In the genomic region with DNA sequence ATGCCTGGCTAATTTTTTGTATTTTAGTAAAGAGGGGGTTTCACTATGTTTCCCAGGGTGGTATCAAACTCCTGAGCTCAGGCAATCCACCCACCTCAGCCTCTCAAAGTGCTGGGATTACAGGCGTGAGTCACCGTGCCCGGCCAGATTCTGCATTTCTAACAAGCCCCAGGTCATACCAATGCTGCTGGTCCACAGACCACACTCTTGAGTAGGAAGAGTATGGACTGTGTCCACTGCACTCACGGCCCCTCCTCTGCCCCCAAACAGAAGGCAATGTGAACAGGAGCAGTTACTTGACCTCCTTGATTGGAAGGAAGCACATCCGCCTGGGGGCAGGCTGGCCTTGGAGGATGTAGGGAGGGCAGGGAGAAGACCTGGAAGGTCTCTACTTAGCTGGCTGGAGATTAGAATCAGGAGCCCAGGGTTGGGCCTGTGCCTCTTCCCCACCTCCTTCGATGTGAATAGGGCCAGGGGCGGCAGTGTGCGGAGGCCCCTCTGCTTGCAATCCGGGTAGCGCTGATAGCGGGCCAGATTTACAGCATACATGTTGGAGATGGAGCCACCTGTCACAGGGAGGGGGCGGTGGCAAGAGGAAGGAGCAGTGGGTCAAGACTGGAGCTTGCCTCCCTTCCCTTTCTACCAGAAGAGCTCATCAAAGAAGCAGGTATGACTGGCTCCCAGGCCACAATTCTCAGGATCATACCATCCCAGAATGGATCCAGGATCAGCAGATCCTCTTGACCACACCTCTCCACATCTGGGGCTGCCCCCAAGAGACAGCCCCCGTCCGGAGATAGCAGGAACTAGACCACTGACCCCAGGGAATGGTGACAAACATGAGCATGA, we compare ENCODE assay signal across 19 cellular contexts. TPM values are rescaled to one million over a fixed set of nuclear protein-coding genes. Genes with fewer than 3 reads are reported as not detected.
A peak's percentile ranks its signal among the peaks of the same experiment; 100 is the strongest.
DNase-seq lines count a peak whose midpoint lies in the region; ATAC-seq, FAIRE-seq and TF ChIP-seq lines count a peak whose summit lies in the region.
"Had no signal": no experiment of that assay in that cellular context is flagged by ENCODE, and none has a peak within 500 bp of the region (broad histone marks: within the 10 kb centered on the region; RNA-seq: fewer than 3 reads in every experiment).

No MANE protein-coding gene starts in this region.

- 55% methylated on average over 14 of the region's 14 CpGs for WGBS in K562 (ENCODE audit: insufficient coverage, low coverage, missing lambda C conversion rate)

- H3K4me2 ChIP-seq in BLaER1 (peak overlapping the region; percentile 44), K562 (ENCODE audit: insufficient read depth, low read length) (no peak overlapping the region)

- H3K9me3 ChIP-seq in BLaER1 (no peaks in the 10 kb centered on the region), K562 (replicated peaks; ENCODE audit: control insufficient read depth, insufficient read depth, low read depth, low read length) (no peaks in the 10 kb centered on the region)
- H3K9me3 ChIP-seq: left ventricle myocardium inferior, right lobe of liver had no signal

- no peaks in the 10 kb centered on the region for H3K79me2 ChIP-seq in K562 (ENCODE audit: control insufficient read depth, insufficient read depth, low read length)

- no peaks in the 10 kb centered on the region for H3K27me3 Mint-ChIP-seq in osteocyte (ENCODE audit: unreplicated experiment)
- H3K27me3 Mint-ChIP-seq in activated T-helper 17 cell treated with anti-CD3 and anti-CD28 coated beads, Interleukin-2, amount 50 U/mL, for 72 hours: no peaks in the 10 kb centered on the region
- H3K27me3 Mint-ChIP-seq: effector memory CD8-positive, alpha-beta T cell had no signal

- no peak for TF ChIP-seq EP300 in K562 (IDR thresholded peaks at IDR 0.05; ENCODE audit: low read length)

- H3K9me3 Mint-ChIP-seq in osteocyte (ENCODE audit: unreplicated experiment): no peaks in the 10 kb centered on the region
- no peaks in the 10 kb centered on the region for H3K9me3 Mint-ChIP-seq in activated T-helper 17 cell treated with anti-CD3 and anti-CD28 coated beads, Interleukin-2, amount 50 U/mL, for 72 hours
- H3K9me3 Mint-ChIP-seq: effector memory CD8-positive, alpha-beta T cell; H9 had no signal

- intact Hi-C loops in K562 (cut with micrococcal nuclease): no loop called here

- CTCF ChIA-PET in K562 (lab: Yijun Ruan, JAX; ENCODE audit: low intra/inter-chr PET ratio): no interaction called here

- TF ChIP-seq CTCF in K562 (IDR thresholded peaks at IDR 0.05 in 2 of 3, conservative IDR thresholded peaks at IDR 0.05 in 1 of 3; ENCODE audit: insufficient read depth in 2 of 3, low read depth in 1 of 3, low read length in 3 of 3) (no peak), osteocyte (IDR thresholded peaks at IDR 0.05) (no peak)

- BruUV-seq in K562 (replicated peaks; lab: Mats Ljungman, UMichigan): no TSS peak

- H3K36me3 ChIP-seq in BLaER1: no peaks in the 10 kb centered on the region
- H3K36me3 ChIP-seq in K562 (ENCODE audit: control insufficient read depth, insufficient read depth, low read length): no peaks in the 10 kb centered on the region
- H3K36me3 ChIP-seq: right lobe of liver had no signal

- H3K9ac ChIP-seq in BLaER1: 0 out of 2 replicates have a peak overlapping the region, but pooled peaks have one; percentile 25
- H3K9ac ChIP-seq in K562 (ENCODE audit: insufficient read depth in 1 of 2, low read depth in 2 of 2, low read length in 2 of 2): peak overlapping the region in 1 of 2 experiments; percentile 73; a peak in 1 of 4 replicates

- no peak for TF ChIP-seq RAD21 in K562 (CRISPR knock-in tag; conservative IDR thresholded peaks at IDR 0.05 in 1 of 2, IDR thresholded peaks at IDR 0.05 in 1 of 2)

- H4K20me1 ChIP-seq in BLaER1: no peaks in the 10 kb centered on the region
- no peaks in the 10 kb centered on the region for H4K20me1 ChIP-seq in K562 (replicated peaks; ENCODE audit: control insufficient read depth, insufficient read depth, low read length)

- H2AFZ ChIP-seq in K562 (ENCODE audit: low read depth, low read length): 0 out of 2 replicates have a peak overlapping the region, but pooled peaks have one; percentile 14

- H3K27ac Mint-ChIP-seq in osteocyte (ENCODE audit: unreplicated experiment): no peak overlapping the region
- no peak overlapping the region for H3K27ac Mint-ChIP-seq in activated T-helper 17 cell treated with anti-CD3 and anti-CD28 coated beads, Interleukin-2, amount 50 U/mL, for 72 hours
- H3K27ac Mint-ChIP-seq: effector memory CD8-positive, alpha-beta T cell; H9 had no signal

- H3K4me1 ChIP-seq in BLaER1 (peaks cover 28% of the 10 kb centered on the region), K562 (replicated peaks in 1 of 2; ENCODE audit: control insufficient read depth in 2 of 2, insufficient read depth in 2 of 2, low read length in 2 of 2) (peaks cover 13 to 22% of the 10 kb centered on the region in 2 experiments)

- no peak for FAIRE-seq in K562 (lab: Jason Lieb, UNC)
- FAIRE-seq: RCC 7860 had no signal

- DNase-seq in ELR (ENCODE audit: low read depth) (peak; percentile 34), K562 (ENCODE audit: extremely low read depth in 1 of 4, low spot score in 3 of 4) (peak in 1 of 4 experiments; percentile 25), osteocyte (ENCODE audit: extremely low spot score, unreplicated experiment) (peak; percentile 76), pons (ENCODE audit: low spot score) (no peak)
- DNase-seq: cerebellar nuclear complex; effector memory CD8-positive, alpha-beta T cell; H9; left ventricle myocardium inferior; NCI-H1436 treated with DMSO at 0.1 percent for 48 hours; NCI-H2227 treated with DMSO at 0.1 percent for 48 hours; NK-92 treated with Interleukin-12 subunit alpha and Interleukin-12 subunit beta, amount 100 ng/mL, for 24 hours; occipital lobe; stimulated activated naive CD4-positive, alpha-beta T cell treated with Interleukin-2 at 50 U/mL for 16 hours had no signal

- POLR2A ChIA-PET in K562 (lab: Yijun Ruan, JAX): interaction anchor here (0.6 to 3.6 kb wide), 5 partner anchors 9 to 322 kb away, joined by 3 to 15 read pairs (median 4); partner anchors contain the start of genes CSAD and ZNF740

- H3K9me1 ChIP-seq in K562 (ENCODE audit: control insufficient read depth, insufficient read depth, low read length): no peaks in the 10 kb centered on the region

- in situ Hi-C loops in K562 (cut with MboI): no loop called here

- H3K4me3 ChIP-seq in BLaER1 (no peak overlapping the region), K562 (no peak overlapping the region)
- H3K4me3 ChIP-seq: left ventricle myocardium inferior, SK-N-MC had no signal

- peaks cover 26% of the 10 kb centered on the region for H3K36me3 Mint-ChIP-seq in osteocyte (ENCODE audit: unreplicated experiment)
- H3K36me3 Mint-ChIP-seq in activated T-helper 17 cell treated with anti-CD3 and anti-CD28 coated beads, Interleukin-2, amount 50 U/mL, for 72 hours (ENCODE audit: low read depth): no peaks in the 10 kb centered on the region

- H3K27ac ChIP-seq in BLaER1: peak overlapping the region; percentile 1; the same call in 1 of the 2 replicates
- H3K27ac ChIP-seq in K562 (ENCODE audit: extremely low read depth, low read depth, low read length): no peak overlapping the region
- H3K27ac ChIP-seq: left ventricle myocardium inferior, SK-N-MC had no signal

- H3K27me3 ChIP-seq in BLaER1: no peaks in the 10 kb centered on the region
- no peaks in the 10 kb centered on the region for H3K27me3 ChIP-seq in K562 (ENCODE audit: control insufficient read depth in 2 of 2, insufficient read depth in 2 of 2, low read length in 2 of 2)
- H3K27me3 ChIP-seq: right lobe of liver had no signal

- no peak for TF ChIP-seq POLR2A in K562 (conservative IDR thresholded peaks at IDR 0.05)

- ATAC-seq in K562 (peak; percentile 21), HG03097 (IDR thresholded peaks at IDR 0.05; ENCODE audit: low FRiP score, unreplicated experiment) (no peak)
- ATAC-seq in activated T-helper 17 cell treated with anti-CD3 and anti-CD28 coated beads, Interleukin-2, amount 50 U/mL, for 72 hours (replicated peaks): no peak
- ATAC-seq: effector memory CD8-positive, alpha-beta T cell had no signal

- H3K4me3 Mint-ChIP-seq in osteocyte (ENCODE audit: unreplicated experiment): no peak overlapping the region
- H3K4me3 Mint-ChIP-seq in activated T-helper 17 cell treated with anti-CD3 and anti-CD28 coated beads, Interleukin-2, amount 50 U/mL, for 72 hours: no peak overlapping the region
- H3K4me3 Mint-ChIP-seq: effector memory CD8-positive, alpha-beta T cell; H9 had no signal

- peaks cover 20% of the 10 kb centered on the region for H3K4me1 Mint-ChIP-seq in osteocyte (ENCODE audit: unreplicated experiment)
- H3K4me1 Mint-ChIP-seq in activated T-helper 17 cell treated with anti-CD3 and anti-CD28 coated beads, Interleukin-2, amount 50 U/mL, for 72 hours: peaks cover 5% of the 10 kb centered on the region

RNA-seq across cellular contexts. Expression of gene ZNF740, which starts 9.4 kb away (rescaled TPM):
- total RNA-seq in K562 (2011; cell fraction: chromatin; rRNA removed; ENCODE audit: low replicate concordance): 77.6 and 121 TPM in 2 replicates
- total RNA-seq in K562 (2011; cell fraction: nucleolus; rRNA removed): 62.2 and 65.9 TPM in 2 replicates
- total RNA-seq in K562 (2011; cell fraction: nucleoplasm; rRNA removed): 76.6 and 88.8 TPM in 2 replicates
- total RNA-seq in K562 (2014; rRNA removed) (15.1 and 16.1 TPM in 2 replicates), K562 (2014; rRNA removed; fragmentation: Illumina TruSeq; extraction: Trizol) (18.6 and 19.9 TPM in 2 replicates), K562 (2015; rRNA removed; fragmentation: Illumina TruSeq; extraction: Trizol) (13.3 and 13.6 TPM in 2 replicates), K562 (2021) (39.6 and 46.4 TPM in 2 replicates), osteocyte (39.6 and 55.4 TPM in 2 replicates)
- polyA plus RNA-seq in K562 (2011; rRNA removed) (33.1 and 34.9 TPM in 2 replicates), K562 (2014; fragmentation: Illumina TruSeq; extraction: Trizol) (19.2 and 21.0 TPM in 2 replicates), K562 (2014; fragmentation: Nextera tagmentation; extraction: Ambion mirVana) (1 to 10 TPM in 1 of 2 experiments, under 1 TPM in 1; 0.57 to 1.4 TPM), K562 (2014; rRNA removed) (20.6 and 22.1 TPM in 2 replicates)
- 9.6 and 17.0 TPM in 2 replicates for polyA plus RNA-seq in K562 (2011; cell fraction: cytosol; rRNA removed)
- 89.9 and 103 TPM in 2 replicates for polyA plus RNA-seq in K562 (2011; cell fraction: nucleus; rRNA removed)
- 12.8 and 21.6 TPM in 2 replicates for polyA plus RNA-seq in K562 (2012)
- polyA minus RNA-seq in K562 (2011; rRNA and poly(A)+ RNA removed): 32.3 and 37.3 TPM in 2 replicates
- 8.2 and 9.2 TPM in 2 replicates for polyA minus RNA-seq in K562 (2011; cell fraction: cytosol; rRNA and poly(A)+ RNA removed)
- polyA minus RNA-seq in K562 (2011; cell fraction: nucleus; rRNA and poly(A)+ RNA removed): 45.2 and 63.6 TPM in 2 replicates
- 10 to 100 TPM; 41.8 to 42.3 TPM for total RNA-seq in activated T-helper 17 cell treated with anti-CD3 and anti-CD28 coated beads, Interleukin-2, amount 50 U/mL, for 72 hours

RNA-seq across cellular contexts. Expression of gene CSAD, which starts 9.6 kb away (rescaled TPM):
- total RNA-seq in K562 (2011; cell fraction: chromatin; rRNA removed; ENCODE audit: low replicate concordance): 97.5 and 106 TPM in 2 replicates
- 53.5 and 54.7 TPM in 2 replicates for total RNA-seq in K562 (2011; cell fraction: nucleolus; rRNA removed)
- total RNA-seq in K562 (2011; cell fraction: nucleoplasm; rRNA removed): 60.6 and 65.8 TPM in 2 replicates
- 8.1 and 8.5 TPM in 2 replicates for total RNA-seq in K562 (2014; rRNA removed)
- 5.7 and 8.1 TPM in 2 replicates for total RNA-seq in K562 (2014; rRNA removed; fragmentation: Illumina TruSeq; extraction: Trizol)
- 6.7 and 7.0 TPM in 2 replicates for total RNA-seq in K562 (2015; rRNA removed; fragmentation: Illumina TruSeq; extraction: Trizol)
- 10.3 and 10.9 TPM in 2 replicates for total RNA-seq in K562 (2021)
- polyA plus RNA-seq in K562 (2011; rRNA removed): 19.6 and 26.6 TPM in 2 replicates
- polyA plus RNA-seq in K562 (2011; cell fraction: cytosol; rRNA removed): 5.5 and 11.5 TPM in 2 replicates
- 109 and 129 TPM in 2 replicates for polyA plus RNA-seq in K562 (2011; cell fraction: nucleus; rRNA removed)
- polyA plus RNA-seq in K562 (2012): 7.6 and 29.6 TPM in 2 replicates
- 11.1 and 16.8 TPM in 2 replicates for polyA plus RNA-seq in K562 (2014; fragmentation: Illumina TruSeq; extraction: Trizol)
- polyA plus RNA-seq in K562 (2014; fragmentation: Nextera tagmentation; extraction: Ambion mirVana): 1 to 10 TPM; 1.8 to 2.4 TPM
- polyA plus RNA-seq in K562 (2014; rRNA removed): 17.1 TPM in 2 replicates
- polyA minus RNA-seq in K562 (2011; rRNA and poly(A)+ RNA removed): 6.1 and 7.9 TPM in 2 replicates
- 6.1 TPM in 1 of 2 replicates, not detected in the other for polyA minus RNA-seq in K562 (2011; cell fraction: cytosol; rRNA and poly(A)+ RNA removed)
- 14.8 and 19.5 TPM in 2 replicates for polyA minus RNA-seq in K562 (2011; cell fraction: nucleus; rRNA and poly(A)+ RNA removed)
- total RNA-seq in osteocyte: 45.0 and 47.0 TPM in 2 replicates
- 10 to 100 TPM; 29.8 to 43.5 TPM for total RNA-seq in activated T-helper 17 cell treated with anti-CD3 and anti-CD28 coated beads, Interleukin-2, amount 50 U/mL, for 72 hours

RNA-seq across cellular contexts. Expression of gene ITGB7, which starts 36.0 kb away (rescaled TPM):
- 1.7 and 4.1 TPM in 2 replicates for total RNA-seq in K562 (2011; cell fraction: chromatin; rRNA removed; ENCODE audit: low replicate concordance)
- 3.6 and 8.2 TPM in 2 replicates for total RNA-seq in K562 (2011; cell fraction: nucleolus; rRNA removed)
- total RNA-seq in K562 (2011; cell fraction: nucleoplasm; rRNA removed): 2.3 and 2.7 TPM in 2 replicates
- total RNA-seq in K562 (2014; rRNA removed) (1.3 and 1.9 TPM in 2 replicates), K562 (2014; rRNA removed; fragmentation: Illumina TruSeq; extraction: Trizol) (0.41 and 0.55 TPM in 2 replicates), K562 (2015; rRNA removed; fragmentation: Illumina TruSeq; extraction: Trizol) (0.54 and 0.64 TPM in 2 replicates), K562 (2021) (2.0 and 3.5 TPM in 2 replicates), osteocyte (0.83 TPM in 1 of 2 replicates, not detected in the other)
- polyA plus RNA-seq in K562 (2011; rRNA removed) (0.98 and 1.5 TPM in 2 replicates), K562 (2014; fragmentation: Illumina TruSeq; extraction: Trizol) (0.57 and 0.67 TPM in 2 replicates), K562 (2014; fragmentation: Nextera tagmentation; extraction: Ambion mirVana) (under 1 TPM; 0.06 to 0.10 TPM), K562 (2014; rRNA removed) (1.2 and 1.9 TPM in 2 replicates)
- 1.2 and 2.2 TPM in 2 replicates for polyA plus RNA-seq in K562 (2011; cell fraction: cytosol; rRNA removed)
- polyA plus RNA-seq in K562 (2011; cell fraction: nucleus; rRNA removed): 3.1 and 4.5 TPM in 2 replicates
- 0.82 and 1.4 TPM in 2 replicates for polyA plus RNA-seq in K562 (2012)
- polyA minus RNA-seq in K562 (2011; rRNA and poly(A)+ RNA removed): 1.2 and 1.3 TPM in 2 replicates
- polyA minus RNA-seq in K562 (2011; cell fraction: cytosol; rRNA and poly(A)+ RNA removed): 0.95 and 2.7 TPM in 2 replicates
- polyA minus RNA-seq in K562 (2011; cell fraction: nucleus; rRNA and poly(A)+ RNA removed): 0.89 and 1.2 TPM in 2 replicates
- 100 to 1,000 TPM; 183 to 187 TPM for total RNA-seq in activated T-helper 17 cell treated with anti-CD3 and anti-CD28 coated beads, Interleukin-2, amount 50 U/mL, for 72 hours
- total RNA-seq: occipital lobe had no signal

Comparison
In these comparisons a context has a peak if more than half of its experiments do, and no peak if none do; other contexts are left out.
1. RNA of gene ITGB7, which starts 36.0 kb away (total RNA-seq): 183 to 187 TPM in activated T-helper 17 cell treated with anti-CD3 and anti-CD28 coated beads, Interleukin-2, amount 50 U/mL, for 72 hours; 0.41 to 8.2 TPM in K562 and 0.83 TPM in osteocyte; every median in the first group is over 10 times any median in the second.